ENCODE assay signal across 8 cellular contexts in the genomic region with DNA sequence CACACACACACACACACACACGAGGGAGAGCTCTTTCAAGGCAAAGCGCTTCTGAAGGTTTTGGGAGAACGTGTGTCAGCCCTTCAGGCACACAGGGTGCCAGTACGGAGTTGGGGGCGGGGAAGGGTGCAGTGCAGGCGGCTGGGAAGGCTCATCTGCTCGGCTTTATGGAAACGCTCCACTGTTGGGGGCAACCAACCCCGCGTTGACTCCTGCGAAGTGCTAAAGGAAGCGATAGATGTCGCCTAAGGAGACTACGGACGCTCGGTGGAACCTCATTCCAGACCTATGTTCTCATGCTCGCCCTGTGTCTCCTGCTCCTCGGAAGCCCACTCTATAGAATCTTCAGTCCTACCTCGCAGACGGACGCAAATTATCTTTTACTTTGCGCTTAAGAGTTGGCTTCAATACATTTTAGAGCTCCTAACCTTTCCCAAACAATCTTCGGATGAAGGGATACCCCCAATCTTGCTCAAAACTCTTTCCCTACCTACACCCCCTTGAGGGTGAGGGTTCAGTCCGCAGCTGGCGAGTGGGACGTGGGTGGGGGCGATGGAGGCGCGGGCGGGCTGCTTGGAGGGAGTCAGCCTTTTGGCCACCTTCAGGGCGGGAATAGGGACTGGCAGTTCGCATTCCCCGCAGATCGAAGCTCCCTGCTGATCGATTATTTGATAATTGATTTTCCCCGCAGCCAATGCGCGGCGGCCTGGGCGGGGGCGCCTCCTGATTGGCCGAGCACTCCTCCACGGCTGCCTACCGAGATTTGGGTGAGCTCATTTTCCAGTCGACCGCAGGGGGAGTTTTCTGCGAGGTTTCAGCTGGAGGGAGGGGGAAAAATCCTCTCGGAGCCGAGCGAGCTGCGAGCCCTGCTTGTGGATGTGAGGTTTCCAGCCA. TPM values are rescaled to one million over a fixed set of nuclear protein-coding genes. Genes with fewer than 3 reads are reported as not detected.
A peak's percentile ranks its signal among the peaks of the same experiment; 100 is the strongest.
DNase-seq lines count a peak whose midpoint lies in the region; ATAC-seq and TF ChIP-seq lines count a peak whose summit lies in the region.

No MANE protein-coding gene starts in this region.

- H3K4me1 ChIP-seq in endocrine pancreas (ENCODE audit: control insufficient read depth, insufficient read depth, low read length): no peaks in the 10 kb centered on the region
- H3K4me1 ChIP-seq in left lung: peaks cover 5 to 27% of the 10 kb centered on the region in 2 donors

- H3K36me3 Mint-ChIP-seq in stimulated activated effector memory CD8-positive, alpha-beta T cell treated with anti-CD3 and anti-CD28 coated beads, Interleukin-12 subunit alpha, Interleukin-12 subunit beta, amount 100 ng/mL, for 72 hours: no peaks in the 10 kb centered on the region

- H3K27ac Mint-ChIP-seq in stimulated activated effector memory CD8-positive, alpha-beta T cell treated with anti-CD3 and anti-CD28 coated beads, Interleukin-12 subunit alpha, Interleukin-12 subunit beta, amount 100 ng/mL, for 72 hours: no peak overlapping the region

- H3K4me3 Mint-ChIP-seq in stimulated activated effector memory CD8-positive, alpha-beta T cell treated with anti-CD3 and anti-CD28 coated beads, Interleukin-12 subunit alpha, Interleukin-12 subunit beta, amount 100 ng/mL, for 72 hours: peak overlapping the region; percentile 74

- peaks cover 30% of the 10 kb centered on the region for H3K4me1 Mint-ChIP-seq in stimulated activated effector memory CD8-positive, alpha-beta T cell treated with anti-CD3 and anti-CD28 coated beads, Interleukin-12 subunit alpha, Interleukin-12 subunit beta, amount 100 ng/mL, for 72 hours

- TF ChIP-seq CTCF in left lung (IDR thresholded peaks at IDR 0.05): no peak

- intact Hi-C loops in left lung (cut with DNase I): loop anchor here in 1 of 2 donors (10.0 kb wide), 1 partner anchor 142 kb away; no protein-coding TSS in a partner anchor

- no peaks in the 10 kb centered on the region for H3K9me3 Mint-ChIP-seq in stimulated activated effector memory CD8-positive, alpha-beta T cell treated with anti-CD3 and anti-CD28 coated beads, Interleukin-12 subunit alpha, Interleukin-12 subunit beta, amount 100 ng/mL, for 72 hours

- H3K36me3 ChIP-seq in endocrine pancreas (ENCODE audit: control insufficient read depth, insufficient read depth, low read length) (no peaks in the 10 kb centered on the region), left lung (no peaks in the 10 kb centered on the region)

- peak; percentile 76 for ATAC-seq in SK-N-SH treated with all-trans-retinoic acid at 6 μM for 48 hours
- ATAC-seq in left lung: peak; percentile 73
- ATAC-seq in stimulated activated effector memory CD8-positive, alpha-beta T cell treated with anti-CD3 and anti-CD28 coated beads, Interleukin-12 subunit alpha, Interleukin-12 subunit beta, amount 100 ng/mL, for 72 hours: peak; percentile 25
- ATAC-seq in HG02852 (IDR thresholded peaks at IDR 0.05; ENCODE audit: unreplicated experiment): no peak
- no peak for ATAC-seq in HG02884 (IDR thresholded peaks at IDR 0.05; ENCODE audit: unreplicated experiment)

- H3K27me3 ChIP-seq in endocrine pancreas (ENCODE audit: control insufficient read depth, insufficient read depth, low read length): no peaks in the 10 kb centered on the region
- peaks cover 35 to 100% of the 10 kb centered on the region in 2 donors for H3K27me3 ChIP-seq in left lung

- DNase-seq in ELR (ENCODE audit: low read depth) (peak; percentile 97), NCI-H128 (lab: John Stamatoyannopoulos, UW; ENCODE audit: unreplicated experiment) (peak; percentile 92), left lung (peak; percentile 74 to 86)
- no peak for DNase-seq in stimulated activated effector memory CD8-positive, alpha-beta T cell treated with anti-CD3 and anti-CD28 coated beads, Interleukin-12 subunit alpha, Interleukin-12 subunit beta, amount 100 ng/mL, for 72 hours (ENCODE audit: low spot score in 2 of 2)

- H3K4me3 ChIP-seq in endocrine pancreas (ENCODE audit: control insufficient read depth, insufficient read depth, low read length) (peak overlapping the region; percentile 73), left lung (peak overlapping the region; percentile 52 to 56)

- H3K9ac ChIP-seq in endocrine pancreas (ENCODE audit: control insufficient read depth, insufficient read depth, low read length): peak overlapping the region; percentile 27

- H3K9me3 ChIP-seq in endocrine pancreas (ENCODE audit: control insufficient read depth, low read length): no peaks in the 10 kb centered on the region
- H3K9me3 ChIP-seq in left lung: no peaks in the 10 kb centered on the region

- peak overlapping the region; percentile 84 to 95 for H3K27ac ChIP-seq in left lung

TF ChIP-seq in SK-N-SH treated with all-trans-retinoic acid at 6 μM for 48 hours, 23 proteins besides CTCF, POLR2A, EP300 and RAD21:
- TF ChIP-seq BACH2 (CRISPR knock-in tag; IDR thresholded peaks at IDR 0.05; ENCODE audit: borderline replicate concordance): no peak
- TF ChIP-seq SNAI2 (CRISPR knock-in tag; IDR thresholded peaks at IDR 0.05): no peak
- no peak for TF ChIP-seq PPARA (CRISPR knock-in tag; IDR thresholded peaks at IDR 0.05; ENCODE audit: borderline replicate concordance)
- TF ChIP-seq, protein P1, sequence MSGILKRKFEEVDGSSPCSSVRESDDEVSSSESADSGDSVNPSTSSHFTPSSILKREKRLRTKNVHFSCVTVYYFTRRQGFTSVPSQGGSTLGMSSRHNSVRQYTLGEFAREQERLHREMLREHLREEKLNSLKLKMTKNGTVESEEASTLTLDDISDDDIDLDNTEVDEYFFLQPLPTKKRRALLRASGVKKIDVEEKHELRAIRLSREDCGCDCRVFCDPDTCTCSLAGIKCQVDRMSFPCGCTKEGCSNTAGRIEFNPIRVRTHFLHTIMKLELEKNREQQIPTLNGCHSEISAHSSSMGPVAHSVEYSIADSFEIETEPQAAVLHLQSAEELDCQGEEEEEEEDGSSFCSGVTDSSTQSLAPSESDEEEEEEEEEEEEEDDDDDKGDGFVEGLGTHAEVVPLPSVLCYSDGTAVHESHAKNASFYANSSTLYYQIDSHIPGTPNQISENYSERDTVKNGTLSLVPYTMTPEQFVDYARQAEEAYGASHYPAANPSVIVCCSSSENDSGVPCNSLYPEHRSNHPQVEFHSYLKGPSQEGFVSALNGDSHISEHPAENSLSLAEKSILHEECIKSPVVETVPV (CRISPR knock-in tag; IDR thresholded peaks at IDR 0.05): no peak

RNA-seq across cellular contexts. Expression of a gene that starts 1.9 kb away (rescaled TPM):
- total RNA-seq in left lung: 10 to 100 TPM; 54.3 to 57.6 TPM

Comparison
In these comparisons a context has a peak if more than half of its experiments do, and no peak if none do; other contexts are left out.
1. DNase-seq: peak in ELR (single experiment), NCI-H128 (single experiment) and left lung (2 of 2); none in stimulated activated effector memory CD8-positive, alpha-beta T cell treated with anti-CD3 and anti-CD28 coated beads, Interleukin-12 subunit alpha, Interleukin-12 subunit beta, amount 100 ng/mL, for 72 hours (0 of 2).
2. ATAC-seq: peak in SK-N-SH treated with all-trans-retinoic acid at 6 μM for 48 hours (single experiment), left lung (single experiment) and stimulated activated effector memory CD8-positive, alpha-beta T cell treated with anti-CD3 and anti-CD28 coated beads, Interleukin-12 subunit alpha, Interleukin-12 subunit beta, amount 100 ng/mL, for 72 hours (single experiment); none in HG02852 (single experiment) and HG02884 (single experiment).